Comparison of ENCODE assay signal across 8 cellular contexts in the genomic region with DNA sequence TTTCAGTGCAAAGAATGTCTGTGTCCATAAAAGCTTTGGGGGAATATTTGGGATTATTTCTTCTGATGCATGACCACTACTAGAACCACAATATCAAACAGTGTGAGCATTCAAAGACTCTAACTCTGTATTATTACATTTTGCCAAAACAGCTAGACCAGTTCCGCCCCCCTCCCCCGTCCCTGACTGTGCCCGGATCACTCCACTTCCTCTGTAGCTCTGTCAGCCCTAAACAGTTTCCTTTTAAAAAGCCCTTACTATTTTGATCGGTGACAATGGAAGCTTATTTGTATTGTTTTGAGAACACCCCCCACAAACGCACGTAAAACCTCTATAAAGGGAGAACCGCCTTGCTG. TPM values are rescaled to one million over a fixed set of nuclear protein-coding genes. Genes with fewer than 3 reads are reported as not detected.
DNase-seq lines count a peak whose midpoint lies in the region; ATAC-seq and TF ChIP-seq lines count a peak whose summit lies in the region.

No MANE protein-coding gene starts in this region.

- H3K36me3 Mint-ChIP-seq in activated T-helper 1 cell treated with anti-CD3 and anti-CD28 coated beads, Interleukin-12 subunit alpha, Interleukin-12 subunit beta, Interleukin-2, Interleukin-4 antibody, amounts not matched to agents 30 ng/mL and 10 ng/mL and 1 ng/mL, durations not matched to agents 14 hours and 24 hours and 36 hours (ENCODE audit: low read depth): no peaks in the 10 kb centered on the region

- H3K36me3 ChIP-seq in cardiac muscle cell: no peaks in the 10 kb centered on the region
- no peaks in the 10 kb centered on the region for H3K36me3 ChIP-seq in heart left ventricle

- no peak for DNase-seq in cardiac muscle cell (ENCODE audit: low read depth in 1 of 2, low spot score in 1 of 2)
- no peak for DNase-seq in cardiac septum (ENCODE audit: low spot score)
- DNase-seq in activated T-helper 1 cell treated with anti-CD3 and anti-CD28 coated beads, Interleukin-12 subunit alpha, Interleukin-12 subunit beta, Interleukin-2, Interleukin-4 antibody, amounts not matched to agents 30 ng/mL and 10 ng/mL and 1 ng/mL, durations not matched to agents 14 hours and 24 hours and 36 hours (ENCODE audit: low spot score): no peak
- peak in 2 of 5 donors; percentile 41 to 58 for DNase-seq in heart left ventricle
- no peak for DNase-seq in skeletal muscle cell (ENCODE audit: low read depth)
- no peak for DNase-seq in omental fat pad (ENCODE audit: low spot score)
- DNase-seq in NCI-H1930 (lab: John Stamatoyannopoulos, UW): no peak

- H3K27ac ChIP-seq in cardiac muscle cell (no peak overlapping the region), heart left ventricle (peak overlapping the region in 11 of 12 donors; percentile 16 to 92 (median 81))

- H3K9me3 ChIP-seq in cardiac muscle cell (ENCODE audit: low read depth) (no peaks in the 10 kb centered on the region), heart left ventricle (no peaks in the 10 kb centered on the region)

- intact Hi-C loops in cardiac septum (cut with DNase I): no loop called here
- intact Hi-C loops in activated T-helper 1 cell treated with anti-CD3 and anti-CD28 coated beads, Interleukin-12 subunit alpha, Interleukin-12 subunit beta, Interleukin-2, Interleukin-4 antibody, amounts not matched to agents 30 ng/mL and 10 ng/mL and 1 ng/mL, durations not matched to agents 14 hours and 24 hours and 36 hours (cut with micrococcal nuclease): loop anchor here (1.0 to 5.0 kb wide), 2 partner anchors 12 to 108 kb away; no protein-coding TSS in a partner anchor
- intact Hi-C loops in heart left ventricle (cut with DNase I): loop anchor here in 2 of 10 donors (5.0 kb wide), 2 partner anchors 58 to 148 kb away; a partner anchor contains a TSS

- WGBS in heart left ventricle, 4 donors: 0 to 5% (median 3%) methylated on average over 7 of the region's 7 CpGs

- H3K4me1 ChIP-seq in cardiac muscle cell (ENCODE audit: low read depth) (no peaks in the 10 kb centered on the region), heart left ventricle (peaks cover 0 to 26% (median 12%) of the 10 kb centered on the region in 12 donors)

- H3K4me3 Mint-ChIP-seq in activated T-helper 1 cell treated with anti-CD3 and anti-CD28 coated beads, Interleukin-12 subunit alpha, Interleukin-12 subunit beta, Interleukin-2, Interleukin-4 antibody, amounts not matched to agents 30 ng/mL and 10 ng/mL and 1 ng/mL, durations not matched to agents 14 hours and 24 hours and 36 hours: peak overlapping the region; percentile 82

- H3K4me3 ChIP-seq in cardiac muscle cell (peak overlapping the region; percentile 42), heart left ventricle (peak overlapping the region; percentile 18 to 68 (median 58)), skeletal muscle cell (ENCODE audit: low read depth, low read length) (peak overlapping the region; percentile 45)

- H3K27me3 ChIP-seq in cardiac muscle cell (peaks cover 71% of the 10 kb centered on the region), heart left ventricle (peaks cover 0 to 60% (median 35%) of the 10 kb centered on the region in 9 donors)

- TF ChIP-seq CTCF in cardiac muscle cell (IDR thresholded peaks at IDR 0.05; ENCODE audit: low read depth, low read length) (no peak), heart left ventricle (IDR thresholded peaks at IDR 0.05) (no peak), omental fat pad (IDR thresholded peaks at IDR 0.05) (no peak)

- TF ChIP-seq POLR2A in heart left ventricle (IDR thresholded peaks at IDR 0.05): no peak

- H3K27me3 Mint-ChIP-seq in activated T-helper 1 cell treated with anti-CD3 and anti-CD28 coated beads, Interleukin-12 subunit alpha, Interleukin-12 subunit beta, Interleukin-2, Interleukin-4 antibody, amounts not matched to agents 30 ng/mL and 10 ng/mL and 1 ng/mL, durations not matched to agents 14 hours and 24 hours and 36 hours (ENCODE audit: insufficient read depth): peaks cover 37% of the 10 kb centered on the region

- peaks cover 21% of the 10 kb centered on the region for H3K4me1 Mint-ChIP-seq in activated T-helper 1 cell treated with anti-CD3 and anti-CD28 coated beads, Interleukin-12 subunit alpha, Interleukin-12 subunit beta, Interleukin-2, Interleukin-4 antibody, amounts not matched to agents 30 ng/mL and 10 ng/mL and 1 ng/mL, durations not matched to agents 14 hours and 24 hours and 36 hours (ENCODE audit: low read depth)

- H3K9me3 Mint-ChIP-seq in activated T-helper 1 cell treated with anti-CD3 and anti-CD28 coated beads, Interleukin-12 subunit alpha, Interleukin-12 subunit beta, Interleukin-2, Interleukin-4 antibody, amounts not matched to agents 30 ng/mL and 10 ng/mL and 1 ng/mL, durations not matched to agents 14 hours and 24 hours and 36 hours: no peaks in the 10 kb centered on the region

- peak in 3 of 4 donors; percentile 56 to 87 (median 79) for ATAC-seq in heart left ventricle
- no peak for ATAC-seq in GM19395 (IDR thresholded peaks at IDR 0.05; ENCODE audit: unreplicated experiment)
- ATAC-seq in omental fat pad (ENCODE audit: low FRiP score): no peak

- H3K27ac Mint-ChIP-seq in activated T-helper 1 cell treated with anti-CD3 and anti-CD28 coated beads, Interleukin-12 subunit alpha, Interleukin-12 subunit beta, Interleukin-2, Interleukin-4 antibody, amounts not matched to agents 30 ng/mL and 10 ng/mL and 1 ng/mL, durations not matched to agents 14 hours and 24 hours and 36 hours: peak overlapping the region; percentile 71

RNA-seq across cellular contexts. Expression of a gene that starts 36.6 kb away (rescaled TPM):
- 132 and 170 TPM in 2 replicates for total RNA-seq in cardiac muscle cell
- 142 and 206 TPM in 2 replicates for polyA plus RNA-seq in cardiac muscle cell
- total RNA-seq in cardiac septum: 3.6 TPM
- total RNA-seq in activated T-helper 1 cell treated with anti-CD3 and anti-CD28 coated beads, Interleukin-12 subunit alpha, Interleukin-12 subunit beta, Interleukin-2, Interleukin-4 antibody, amounts not matched to agents 30 ng/mL and 10 ng/mL and 1 ng/mL, durations not matched to agents 14 hours and 24 hours and 36 hours: 0.31 TPM in 1 of 2 replicates, not detected in the other
- 1 to 10 TPM in 8 of 9 donors, under 1 TPM in 1; 1.00 to 4.6 (median 2.4) TPM for total RNA-seq in heart left ventricle
- polyA plus RNA-seq in heart left ventricle: 1 to 10 TPM; 1.4 TPM
- 1 to 10 TPM in 3 of 4 donors, under 1 TPM in 1; 0.79 to 3.1 (median 2.1) TPM for total RNA-seq in omental fat pad

Comparison
In these comparisons a context has a peak if more than half of its experiments do, and no peak if none do; other contexts are left out.
1. RNA of a gene that starts 36.6 kb away (total RNA-seq): 132 to 170 TPM in cardiac muscle cell; 3.6 TPM in cardiac septum (single experiment), 1.00 to 4.6 TPM in heart left ventricle, 0.79 to 3.1 TPM in omental fat pad and 0.31 TPM in activated T-helper 1 cell treated with anti-CD3 and anti-CD28 coated beads, Interleukin-12 subunit alpha, Interleukin-12 subunit beta, Interleukin-2, Interleukin-4 antibody, amounts not matched to agents 30 ng/mL and 10 ng/mL and 1 ng/mL, durations not matched to agents 14 hours and 24 hours and 36 hours; every median in the first group is over 10 times any median in the second.
2. ATAC-seq: peak in heart left ventricle (3 of 4); none in GM19395 (single experiment) and omental fat pad (single experiment).
3. Peak in every context shown above with its lines, with median percentiles within 50 percentile points of each other: H3K4me3 ChIP-seq.